In the genomic region with DNA sequence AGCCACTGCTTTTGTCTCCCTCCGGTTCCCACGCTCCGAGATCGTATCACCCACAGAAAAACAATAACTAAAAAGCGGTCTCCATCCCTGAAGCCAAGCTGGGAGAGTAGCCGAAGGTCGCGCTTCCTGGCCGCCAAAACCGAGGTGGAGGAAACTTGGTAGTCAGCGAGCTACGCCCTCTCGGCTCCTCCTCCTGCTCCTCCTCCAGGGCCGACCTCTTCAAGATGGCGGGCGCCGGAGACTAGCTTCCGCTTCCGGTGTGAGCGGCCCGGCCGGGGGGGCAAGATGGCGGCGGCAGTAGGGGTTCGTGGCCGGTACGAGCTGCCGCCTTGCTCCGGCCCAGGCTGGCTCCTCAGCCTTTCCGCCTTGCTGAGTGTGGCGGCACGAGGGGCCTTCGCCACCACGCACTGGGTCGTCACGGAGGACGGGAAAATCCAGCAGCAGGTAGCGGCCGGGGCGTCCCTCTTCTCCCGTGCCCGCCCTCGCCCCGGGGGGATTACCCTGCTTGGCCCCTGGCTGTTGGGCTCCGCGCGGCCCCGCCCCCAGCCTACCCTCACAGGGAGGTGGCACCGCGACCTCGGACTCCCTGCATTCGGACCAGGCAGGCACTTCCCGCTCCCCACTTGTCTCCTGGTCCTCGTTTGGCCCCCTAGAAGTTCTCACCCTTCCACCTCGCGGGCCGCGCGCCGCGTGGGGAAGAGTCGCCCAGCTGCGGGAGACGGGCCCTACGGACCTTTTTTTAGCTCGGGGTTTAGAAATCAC, we compare ENCODE assay signal across 1 cellular context.
A peak's percentile ranks its signal among the peaks of the same experiment; 100 is the strongest.
TF ChIP-seq lines count a peak whose summit lies in the region.

A gene with protein sequence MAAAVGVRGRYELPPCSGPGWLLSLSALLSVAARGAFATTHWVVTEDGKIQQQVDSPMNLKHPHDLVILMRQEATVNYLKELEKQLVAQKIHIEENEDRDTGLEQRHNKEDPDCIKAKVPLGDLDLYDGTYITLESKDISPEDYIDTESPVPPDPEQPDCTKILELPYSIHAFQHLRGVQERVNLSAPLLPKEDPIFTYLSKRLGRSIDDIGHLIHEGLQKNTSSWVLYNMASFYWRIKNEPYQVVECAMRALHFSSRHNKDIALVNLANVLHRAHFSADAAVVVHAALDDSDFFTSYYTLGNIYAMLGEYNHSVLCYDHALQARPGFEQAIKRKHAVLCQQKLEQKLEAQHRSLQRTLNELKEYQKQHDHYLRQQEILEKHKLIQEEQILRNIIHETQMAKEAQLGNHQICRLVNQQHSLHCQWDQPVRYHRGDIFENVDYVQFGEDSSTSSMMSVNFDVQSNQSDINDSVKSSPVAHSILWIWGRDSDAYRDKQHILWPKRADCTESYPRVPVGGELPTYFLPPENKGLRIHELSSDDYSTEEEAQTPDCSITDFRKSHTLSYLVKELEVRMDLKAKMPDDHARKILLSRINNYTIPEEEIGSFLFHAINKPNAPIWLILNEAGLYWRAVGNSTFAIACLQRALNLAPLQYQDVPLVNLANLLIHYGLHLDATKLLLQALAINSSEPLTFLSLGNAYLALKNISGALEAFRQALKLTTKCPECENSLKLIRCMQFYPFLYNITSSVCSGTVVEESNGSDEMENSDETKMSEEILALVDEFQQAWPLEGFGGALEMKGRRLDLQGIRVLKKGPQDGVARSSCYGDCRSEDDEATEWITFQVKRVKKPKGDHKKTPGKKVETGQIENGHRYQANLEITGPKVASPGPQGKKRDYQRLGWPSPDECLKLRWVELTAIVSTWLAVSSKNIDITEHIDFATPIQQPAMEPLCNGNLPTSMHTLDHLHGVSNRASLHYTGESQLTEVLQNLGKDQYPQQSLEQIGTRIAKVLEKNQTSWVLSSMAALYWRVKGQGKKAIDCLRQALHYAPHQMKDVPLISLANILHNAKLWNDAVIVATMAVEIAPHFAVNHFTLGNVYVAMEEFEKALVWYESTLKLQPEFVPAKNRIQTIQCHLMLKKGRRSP (plus strand): TSS at position 251 of the 762 bp plus-strand sequence. CDS start 35 bp downstream, at position 286.

TF ChIP-seq in IMR-90, 13 proteins besides CTCF, POLR2A, EP300 and RAD21 (continued from another document):
- TF ChIP-seq NFE2L2 (IDR thresholded peaks at IDR 0.05; ENCODE audit: low read depth, low read length) (no peak), MAZ (IDR thresholded peaks at IDR 0.05; ENCODE audit: borderline replicate concordance, low read depth, low read length) (peak; percentile 91), BHLHE40 (IDR thresholded peaks at IDR 0.05; ENCODE audit: low read depth, low read length) (no peak)
